In genomic region chr17:55454906-55455474, GRCh38 we compare ENCODE assay signal across 13 cellular contexts. TPM values are rescaled to one million over a fixed set of nuclear protein-coding genes. Genes with fewer than 3 reads are reported as not detected.
A peak's percentile ranks its signal among the peaks of the same experiment; 100 is the strongest.
DNase-seq lines count a peak whose midpoint lies in the region; ATAC-seq and TF ChIP-seq lines count a peak whose summit lies in the region.
"Had no signal": no experiment of that assay in that cellular context is flagged by ENCODE, and none has a peak within 500 bp of the region (broad histone marks: within the 10 kb centered on the region; RNA-seq: fewer than 3 reads in every experiment).

No MANE protein-coding gene starts in this region.

- peak; percentile 92 for ATAC-seq in omental fat pad (ENCODE audit: low FRiP score)
- ATAC-seq: left lobe of liver had no signal

- no peaks in the 10 kb centered on the region for H3K36me3 ChIP-seq in neuronal stem cell (replicated peaks in 1 of 2; ENCODE audit: control insufficient read depth in 2 of 2, insufficient read depth in 2 of 2, low read length in 2 of 2)
- H3K36me3 ChIP-seq: adrenal gland, upper lobe of left lung had no signal

- intact Hi-C loops in head of caudate nucleus (cut with DNase I): no loop called here

- no peak overlapping the region for H3K9ac ChIP-seq in neuronal stem cell (ENCODE audit: low read depth, low read length, poor library complexity)

- no CpG with 5 or more reads among the region's 4 CpGs for WGBS in neuronal stem cell (ENCODE audit: extremely low coverage in 2 of 2, insufficient read length in 2 of 2, insufficient replicate concordance in 1 of 2), 2 donors

- no peak overlapping the region for H3K4ac ChIP-seq in neuronal stem cell (ENCODE audit: low read length)

- H3K18ac ChIP-seq in neuronal stem cell (ENCODE audit: low read length): no peak overlapping the region

- H3K27ac ChIP-seq in neuronal stem cell (replicated peaks; ENCODE audit: low read length): no peak overlapping the region
- H3K27ac ChIP-seq: adrenal gland, upper lobe of left lung had no signal

- DNase-seq in AG09319 (ENCODE audit: extremely low read depth, low read depth) (peak; percentile 56), LoVo (ENCODE audit: low spot score) (peak; percentile 27), choroid plexus epithelial cell (ENCODE audit: low read depth) (peak; percentile 90), omental fat pad (ENCODE audit: low spot score) (no peak), NCI-H1417 (lab: John Stamatoyannopoulos, UW) (no peak), HPDE6-E6E7 (ENCODE audit: extremely low spot score) (no peak), neuronal stem cell (ENCODE audit: low spot score) (no peak), head of caudate nucleus (no peak)
- DNase-seq: adrenal gland, upper lobe of left lung had no signal

- H2BK5ac ChIP-seq in neuronal stem cell (ENCODE audit: low read length): no peak overlapping the region

- no peak overlapping the region for H2BK120ac ChIP-seq in neuronal stem cell (ENCODE audit: low read depth, low read length)

- H2AK5ac ChIP-seq in neuronal stem cell (ENCODE audit: low read depth, low read length): no peak overlapping the region

- no peak overlapping the region for H3K23ac ChIP-seq in neuronal stem cell (ENCODE audit: low read depth, low read length, poor library complexity)

- TF ChIP-seq CTCF in AG09319 (IDR thresholded peaks at IDR 0.05; ENCODE audit: low read depth, low read length) (no peak), choroid plexus epithelial cell (conservative IDR thresholded peaks at IDR 0.05; ENCODE audit: low read depth, low read length) (no peak), omental fat pad (IDR thresholded peaks at IDR 0.05) (no peak)

- no peak overlapping the region for H4K91ac ChIP-seq in neuronal stem cell (ENCODE audit: low read depth, low read length, poor library complexity)

- H3K79me1 ChIP-seq in neuronal stem cell (ENCODE audit: low read depth, low read length): no peaks in the 10 kb centered on the region

- H2AFZ ChIP-seq in neuronal stem cell (ENCODE audit: low read length): no peak overlapping the region

- no peak overlapping the region for H4K8ac ChIP-seq in neuronal stem cell (ENCODE audit: low read depth, low read length)

- no peaks in the 10 kb centered on the region for H3K27me3 ChIP-seq in neuronal stem cell (ENCODE audit: control insufficient read depth in 3 of 3, insufficient read depth in 3 of 3, low read depth in 1 of 3, low read length in 3 of 3)
- H3K27me3 ChIP-seq: adrenal gland, upper lobe of left lung had no signal

- no peaks in the 10 kb centered on the region for H3K9me3 ChIP-seq in neuronal stem cell (replicated peaks in 1 of 2; ENCODE audit: control insufficient read depth in 2 of 2, insufficient read depth in 1 of 2, low read depth in 1 of 2, low read length in 2 of 2)
- H3K9me3 ChIP-seq: adrenal gland, upper lobe of left lung had no signal

- H3K4me3 ChIP-seq in choroid plexus epithelial cell (ENCODE audit: low read depth, low read length) (no peak overlapping the region), neuronal stem cell (ENCODE audit: low read length in 2 of 2) (no peak overlapping the region)
- H3K4me3 ChIP-seq: adrenal gland, upper lobe of left lung had no signal

- H2BK15ac ChIP-seq in neuronal stem cell (ENCODE audit: low read length): no peak overlapping the region

- H2BK12ac ChIP-seq in neuronal stem cell (ENCODE audit: low read length): no peak overlapping the region

- no peak overlapping the region for H3K4me2 ChIP-seq in neuronal stem cell (ENCODE audit: insufficient read depth, low read length, poor library complexity, severe bottlenecking)

- peaks cover 0 to 2% of the 10 kb centered on the region in 2 donors for H3K4me1 ChIP-seq in neuronal stem cell (ENCODE audit: control insufficient read depth in 2 of 2, insufficient read depth in 1 of 2, low read depth in 1 of 2, low read length in 2 of 2)

- no peak overlapping the region for H3K14ac ChIP-seq in neuronal stem cell (ENCODE audit: low read length)

RNA-seq across cellular contexts. Expression of gene MMD, which starts 33.4 kb away (rescaled TPM):
- 100 to 1,000 TPM in 3 of 4 donors, 10 to 100 TPM in 1; 37.8 to 176 (median 137) TPM for total RNA-seq in omental fat pad
- 85.2 TPM for polyA plus RNA-seq in neuronal stem cell (2013, experiment 1 of 2)
- polyA plus RNA-seq in neuronal stem cell (2013, experiment 2 of 2): 87.8 TPM

RNA-seq across cellular contexts. Expression of gene SMIM36, which starts 56.3 kb away (rescaled TPM):
- not detected for total RNA-seq in omental fat pad
- not detected for polyA plus RNA-seq in neuronal stem cell (2013, experiment 1 of 2)
- not detected for polyA plus RNA-seq in neuronal stem cell (2013, experiment 2 of 2)
- total RNA-seq: adrenal gland, left lobe of liver, NCI-H460, progenitor cell of endocrine pancreas, upper lobe of left lung had no signal
- polyA plus RNA-seq: adrenal gland had no signal

Comparison
In these comparisons a context has a peak if more than half of its experiments do, and no peak if none do; other contexts are left out.
1. DNase-seq: peak in AG09319 (single experiment), LoVo (single experiment) and choroid plexus epithelial cell (single experiment); none in omental fat pad (single experiment), NCI-H1417 (0 of 3), HPDE6-E6E7 (single experiment), neuronal stem cell (single experiment) and head of caudate nucleus (0 of 42).